In genomic region chr1:161159087-161159914, GRCh38 we compare ENCODE assay signal across 8 cellular contexts. TPM values are rescaled to one million over a fixed set of nuclear protein-coding genes. Genes with fewer than 3 reads are reported as not detected.
DNase-seq lines count a peak whose midpoint lies in the region; ATAC-seq, FAIRE-seq and TF ChIP-seq lines count a peak whose summit lies in the region.

TSS of gene USP21 (plus strand) at chr1:161159500. CDS start at chr1:161160641, 1,141 bp downstream.

- intact Hi-C loops in IMR-90 (cut with micrococcal nuclease) (no loop called here), OCI-LY7 (cut with micrococcal nuclease; ENCODE audit: unreplicated experiment) (loop anchor here (5.0 kb wide), 1 partner anchor 162 kb away; no protein-coding TSS in a partner anchor)

- peak within 1 kb of the TSS; percentile 95 for H3K23ac ChIP-seq in IMR-90 (ENCODE audit: low read depth, low read length)

- peak within 1 kb of the TSS; percentile 73 for H4K91ac ChIP-seq in IMR-90 (ENCODE audit: insufficient read depth, low read depth, low read length)

- H3K27ac Mint-ChIP-seq in endothelial cell (ENCODE audit: unreplicated experiment) = peak within 1 kb of the TSS; percentile 92

- peaks cover 18% of the 10 kb centered on the region for H3K27me3 Mint-ChIP-seq in endothelial cell (ENCODE audit: unreplicated experiment)

- peak; percentile 65 for ATAC-seq in GM21526 (IDR thresholded peaks at IDR 0.05; ENCODE audit: low FRiP score, unreplicated experiment)
- ATAC-seq in IMR-90 (ENCODE audit: low read depth) = peak; percentile 98

- peak within 1 kb of the TSS; percentile 92 for H3K4me3 Mint-ChIP-seq in endothelial cell (ENCODE audit: unreplicated experiment)

- H3K9ac ChIP-seq in IMR-90 (ENCODE audit: low read depth, low read length) = peak within 1 kb of the TSS; percentile 82

- no peaks in the 10 kb centered on the region for H4K20me1 ChIP-seq in IMR-90 (ENCODE audit: insufficient read depth, low read length)
- no peaks in the 10 kb centered on the region for H4K20me1 ChIP-seq in OCI-LY7 (ENCODE audit: insufficient read depth, low read length)

- POLR2A ChIA-PET in IMR-90 (lab: Charles Lee; ENCODE audit: unreplicated experiment) (no interaction called here), OCI-LY7 (lab: Charles Lee) (interaction anchor here (0.5 to 1.6 kb wide), 4 partner anchors 10 to 229 kb away, joined by 3 to 4 read pairs (median 3); no protein-coding TSS in a partner anchor)

- H3K4me2 ChIP-seq in IMR-90 (ENCODE audit: low read depth, low read length) (peak within 1 kb of the TSS; percentile 98), OCI-LY7 (ENCODE audit: low read length) (peak within 1 kb of the TSS; percentile 85)

- peaks cover 50% of the 10 kb centered on the region for H3K4me1 Mint-ChIP-seq in endothelial cell (ENCODE audit: unreplicated experiment)

- no peak for FAIRE-seq in D721Med (lab: Jason Lieb, UNC)

- in situ Hi-C loops in IMR-90 (cut with MboI; ENCODE audit: low sequenced_read_pairs) = no loop called here

- H3K4ac ChIP-seq in IMR-90 (ENCODE audit: low read depth, low read length) = peak within 1 kb of the TSS; percentile 97

- TF ChIP-seq POLR2A in IMR-90 (IDR thresholded peaks at IDR 0.05; ENCODE audit: low read depth, low read length) = no peak; the same call in 1 of the 2 replicates

- H3K36me3 Mint-ChIP-seq in endothelial cell (ENCODE audit: low read depth, unreplicated experiment) = peaks cover 46% of the 10 kb centered on the region

- H3K56ac ChIP-seq in IMR-90 (ENCODE audit: extremely low read depth, insufficient read depth, low read length) = peak within 1 kb of the TSS; percentile 36

- peak within 1 kb of the TSS; percentile 97 for H2AK9ac ChIP-seq in IMR-90 (replicated peaks; ENCODE audit: low read depth, low read length, poor library complexity)

- H3K9me3 Mint-ChIP-seq in endothelial cell (ENCODE audit: unreplicated experiment) = no peaks in the 10 kb centered on the region

- 0% methylated on average over 5 of the region's 60 CpGs; no CpG with 5 or more reads in 1 of the 2 experiments for WGBS in IMR-90 (ENCODE audit: extremely low coverage in 2 of 2, insufficient read length in 1 of 2), 2 experiments

- CTCF ChIA-PET in IMR-90 (lab: Yijun Ruan, JAX) (interaction anchor here (0.7 to 1.0 kb wide), 2 partner anchors 23 to 61 kb away, joined by 4 read pairs; no protein-coding TSS in a partner anchor), OCI-LY7 (lab: Charles Lee; ENCODE audit: unreplicated experiment) (no interaction called here)

- H3K27ac ChIP-seq in IMR-90 (ENCODE audit: insufficient read depth, low read length) (peak within 1 kb of the TSS; percentile 72), OCI-LY7 (ENCODE audit: low read depth, low read length, poor library complexity, severe bottlenecking) (peak within 1 kb of the TSS; percentile 38)

- DNase-seq in D721Med (ENCODE audit: insufficient read length, low spot score) (peak; percentile 100), IMR-90 (peak; percentile 84), OCI-LY7 (ENCODE audit: low spot score) (peak; percentile 95), endothelial cell (ENCODE audit: low spot score) (peak; percentile 90), middle frontal gyrus (ENCODE audit: extremely low spot score, low spot score) (peak; percentile 94)
- DNase-seq in activated CD8-positive, alpha-beta memory T cell treated with anti-CD3 and anti-CD28 coated beads, Interleukin-2, amount 50 U/mL, for 48 hours = peak; percentile 95
- peak; percentile 87 to 90 for DNase-seq in stimulated activated CD8-positive, alpha-beta memory T cell treated with anti-CD3 and anti-CD28 coated beads, Interleukin-2, amount 100 ng/mL, for 48 hours (ENCODE audit: low read depth in 2 of 2)

- no TSS peak for BruUV-seq in IMR-90 (replicated peaks; lab: Mats Ljungman, UMichigan)
- BruUV-seq in OCI-LY7 (replicated peaks; lab: Mats Ljungman, UMichigan) = no TSS peak

- H2BK15ac ChIP-seq in IMR-90 (ENCODE audit: low read depth, low read length) = peak within 1 kb of the TSS; percentile 15; the same call in 1 of the 3 replicates

- no peaks in the 10 kb centered on the region for H3K27me3 ChIP-seq in IMR-90 (ENCODE audit: control insufficient read depth, insufficient read depth, low read length)

- H3K4me3 ChIP-seq in IMR-90 (ENCODE audit: insufficient read depth, low read depth, low read length) = peak within 1 kb of the TSS; percentile 83
- H3K4me3 ChIP-seq in OCI-LY7 (ENCODE audit: low read depth, low read length, poor library complexity, severe bottlenecking) = peak within 1 kb of the TSS; percentile 82

- peaks cover 13% of the 10 kb centered on the region; the same call in 1 of the 2 replicates for H3K79me2 ChIP-seq in OCI-LY7 (ENCODE audit: insufficient read depth, low read depth, low read length)

- H2BK5ac ChIP-seq in IMR-90 (ENCODE audit: low read depth, low read length, poor library complexity, severe bottlenecking) = peak within 1 kb of the TSS; percentile 74

- TF ChIP-seq CTCF in D721Med (IDR thresholded peaks at IDR 0.05; ENCODE audit: insufficient read depth, missing control alignments) (no peak), IMR-90 (conservative IDR thresholded peaks at IDR 0.05; ENCODE audit: low read depth, low read length) (0 out of 2 replicates have a peak, but pooled peaks have one; percentile 16), OCI-LY7 (conservative IDR thresholded peaks at IDR 0.05; ENCODE audit: low read length) (peak; percentile 38; the same call in 1 of the 2 replicates), endothelial cell (IDR thresholded peaks at IDR 0.05; ENCODE audit: unreplicated experiment) (no peak)

- no peak for TF ChIP-seq RAD21 in IMR-90 (IDR thresholded peaks at IDR 0.05; ENCODE audit: low read length)

- H4K5ac ChIP-seq in IMR-90 (ENCODE audit: low read depth, low read length) = peak within 1 kb of the TSS; percentile 89

- dilution Hi-C loops in IMR-90 (cut with HindIII; ENCODE audit: low sequenced_read_pairs, unreplicated experiment) = no loop called here

- H3K9me3 ChIP-seq in IMR-90 (ENCODE audit: control insufficient read depth, insufficient read depth, low read length) = no peaks in the 10 kb centered on the region
- no peaks in the 10 kb centered on the region for H3K9me3 ChIP-seq in OCI-LY7 (ENCODE audit: low read length)

- peaks cover 20 to 46% of the 10 kb centered on the region in 2 experiments for H3K79me1 ChIP-seq in IMR-90 (ENCODE audit: low read depth in 1 of 2, low read length in 2 of 2)

- peak within 1 kb of the TSS; percentile 82 for H2AK5ac ChIP-seq in IMR-90 (ENCODE audit: low read depth, low read length)

- H3K18ac ChIP-seq in IMR-90 (ENCODE audit: low read depth, low read length) = peak within 1 kb of the TSS; percentile 56

- peaks cover 7% of the 10 kb centered on the region for H3K4me1 ChIP-seq in IMR-90 (ENCODE audit: control insufficient read depth, insufficient read depth, low read length)
- peaks cover 25% of the 10 kb centered on the region for H3K4me1 ChIP-seq in OCI-LY7 (ENCODE audit: insufficient read depth, low read length, poor library complexity, severe bottlenecking)

- H2BK120ac ChIP-seq in IMR-90 (ENCODE audit: low read depth, low read length) = peak within 1 kb of the TSS; percentile 26; the same call in 1 of the 2 replicates

- peak within 1 kb of the TSS; percentile 85 to 98 for H4K8ac ChIP-seq in IMR-90 (ENCODE audit: low read depth in 2 of 2, low read length in 2 of 2)

- H3K36me3 ChIP-seq in IMR-90 (ENCODE audit: control insufficient read depth, insufficient read depth, low read length) (peaks cover 31% of the 10 kb centered on the region), OCI-LY7 (ENCODE audit: insufficient read depth, low read length) (peaks cover 31% of the 10 kb centered on the region; the same call in 1 of the 2 replicates)

- H2AFZ ChIP-seq in IMR-90 (replicated peaks; ENCODE audit: low read length, poor library complexity) (peak within 1 kb of the TSS; percentile 96), OCI-LY7 (ENCODE audit: low read length) (peak within 1 kb of the TSS; percentile 82)

- H3K9me2 ChIP-seq in OCI-LY7 (ENCODE audit: insufficient read depth, low read length) = no peaks in the 10 kb centered on the region

- H3K9me1 ChIP-seq in IMR-90 (ENCODE audit: insufficient read depth, low read length) = peaks cover 17% of the 10 kb centered on the region

- no peak within 1 kb of the TSS for H2BK20ac ChIP-seq in IMR-90 (ENCODE audit: low read depth, low read length)

- peak within 1 kb of the TSS; percentile 98 for H3K14ac ChIP-seq in IMR-90 (replicated peaks; ENCODE audit: low read depth, low read length)

TF ChIP-seq in IMR-90, 13 proteins besides CTCF, POLR2A, EP300 and RAD21 (continues in another document):
- TF ChIP-seq BHLHE40 (IDR thresholded peaks at IDR 0.05; ENCODE audit: low read depth, low read length) = no peak
- TF ChIP-seq MAZ (IDR thresholded peaks at IDR 0.05; ENCODE audit: borderline replicate concordance, low read depth, low read length) = peak; percentile 57
- TF ChIP-seq CHD1 (IDR thresholded peaks at IDR 0.05; ENCODE audit: low read depth, low read length) = no peak
- TF ChIP-seq MAFK (IDR thresholded peaks at IDR 0.05; ENCODE audit: low read depth, low read length) = no peak
- no peak for TF ChIP-seq FOS (IDR thresholded peaks at IDR 0.05; ENCODE audit: low read depth, low read length)
- peak; percentile 34; the same call in 1 of the 2 replicates for TF ChIP-seq MXI1 (IDR thresholded peaks at IDR 0.05; ENCODE audit: borderline replicate concordance, low read depth, low read length)
- no peak for TF ChIP-seq RCOR1 (IDR thresholded peaks at IDR 0.05; ENCODE audit: insufficient replicate concordance, low read length)
- no peak for TF ChIP-seq NFE2L2 (IDR thresholded peaks at IDR 0.05; ENCODE audit: low read depth, low read length)
- TF ChIP-seq CEBPB (IDR thresholded peaks at IDR 0.05; ENCODE audit: low read depth, low read length) = no peak
- TF ChIP-seq RFX5 (IDR thresholded peaks at IDR 0.05; ENCODE audit: low read depth, low read length) = no peak
- no peak for TF ChIP-seq USF2 (IDR thresholded peaks at IDR 0.05; ENCODE audit: low read depth, low read length)

RNA-seq across cellular contexts. Expression of gene USP21, which starts in this region (rescaled TPM):
- total RNA-seq in IMR-90 (2012; rRNA removed) (3.3 and 6.3 TPM in 2 replicates), OCI-LY7 (2022) (29.5 and 34.0 TPM in 2 replicates), endothelial cell (ENCODE audit: unreplicated experiment) (22.2 TPM)
- polyA plus RNA-seq in IMR-90 (2012; rRNA removed) = 23.8 and 24.7 TPM in 2 replicates
- 13.5 and 13.8 TPM in 2 replicates for polyA plus RNA-seq in IMR-90 (2012; cell fraction: cytosol; rRNA removed)
- polyA plus RNA-seq in IMR-90 (2012; cell fraction: nucleus; rRNA removed; ENCODE audit: low replicate concordance) = 69.2 and 96.8 TPM in 2 replicates
- total RNA-seq in OCI-LY7 (2014; rRNA removed; shearing (Covaris generic)) = 18.4 and 19.6 TPM in 2 replicates

Comparison
In these comparisons a context has a peak if more than half of its experiments do, and no peak if none do; other contexts are left out.
1. Peak in every context shown above with its lines: DNase-seq, ATAC-seq, H3K4me3 ChIP-seq and H3K27ac ChIP-seq.
2. CTCF ChIP-seq: peak in IMR-90 (single experiment) and OCI-LY7 (single experiment); none in D721Med (single experiment) and endothelial cell (single experiment).